Comparison of ENCODE assay signal across 8 cellular contexts in genomic region chr16:25109643-25110042, GRCh38. TPM values are rescaled to one million over a fixed set of nuclear protein-coding genes. Genes with fewer than 3 reads are reported as not detected.
DNase-seq lines count a peak whose midpoint lies in the region; ATAC-seq and TF ChIP-seq lines count a peak whose summit lies in the region.

No MANE protein-coding gene starts in this region.

- TF ChIP-seq CTCF in foreskin fibroblast (IDR thresholded peaks at IDR 0.05; ENCODE audit: low read depth, low read length) = no peak

- H3K9me3 ChIP-seq in T-helper 17 cell (ENCODE audit: control insufficient read depth, low read length, poor library complexity, severe bottlenecking) = no peaks in the 10 kb centered on the region

- peaks cover 4% of the 10 kb centered on the region for H3K36me3 Mint-ChIP-seq in activated CD4-positive, alpha-beta T cell treated with anti-CD3 and anti-CD28 coated beads for 36 hours (ENCODE audit: low read depth)
- peaks cover 4% of the 10 kb centered on the region for H3K36me3 Mint-ChIP-seq in activated CD4-positive, alpha-beta T cell treated with anti-CD3 and anti-CD28 coated beads, Interleukin-2, amount 10 ng/mL, durations not matched to agents 7 days and 5 days (ENCODE audit: low read depth)
- H3K36me3 Mint-ChIP-seq in T-helper 17 cell (ENCODE audit: low read depth) = peaks cover 3% of the 10 kb centered on the region
- H3K36me3 Mint-ChIP-seq in stimulated activated memory B cell treated with anti-CD40 and anti-IgM and Interleukin-4, amounts not matched to agents 10 μg/mL and 1 μg/mL and 100 μg/mL, for 72 hours = peaks cover 5% of the 10 kb centered on the region
- peaks cover 22% of the 10 kb centered on the region for H3K36me3 Mint-ChIP-seq in effector memory CD8-positive, alpha-beta T cell (ENCODE audit: insufficient read depth)

- H3K27ac Mint-ChIP-seq in activated CD4-positive, alpha-beta T cell treated with anti-CD3 and anti-CD28 coated beads for 36 hours = no peak overlapping the region
- no peak overlapping the region for H3K27ac Mint-ChIP-seq in activated CD4-positive, alpha-beta T cell treated with anti-CD3 and anti-CD28 coated beads, Interleukin-2, amount 10 ng/mL, durations not matched to agents 7 days and 5 days
- peak overlapping the region; percentile 88 for H3K27ac Mint-ChIP-seq in T-helper 17 cell
- peak overlapping the region; percentile 83 for H3K27ac Mint-ChIP-seq in stimulated activated memory B cell treated with anti-CD40 and anti-IgM and Interleukin-4, amounts not matched to agents 10 μg/mL and 1 μg/mL and 100 μg/mL, for 72 hours
- peak overlapping the region in 1 of 2 donors; percentile 79 for H3K27ac Mint-ChIP-seq in effector memory CD8-positive, alpha-beta T cell

- H3K4me3 ChIP-seq in foreskin fibroblast (ENCODE audit: low read depth in 1 of 2, low read length in 2 of 2) = no peak overlapping the region

- no peaks in the 10 kb centered on the region for H3K9me3 Mint-ChIP-seq in activated CD4-positive, alpha-beta T cell treated with anti-CD3 and anti-CD28 coated beads for 36 hours (ENCODE audit: low read depth)
- H3K9me3 Mint-ChIP-seq in activated CD4-positive, alpha-beta T cell treated with anti-CD3 and anti-CD28 coated beads, Interleukin-2, amount 10 ng/mL, durations not matched to agents 7 days and 5 days = no peaks in the 10 kb centered on the region
- no peaks in the 10 kb centered on the region for H3K9me3 Mint-ChIP-seq in stimulated activated memory B cell treated with anti-CD40 and anti-IgM and Interleukin-4, amounts not matched to agents 10 μg/mL and 1 μg/mL and 100 μg/mL, for 72 hours
- H3K9me3 Mint-ChIP-seq in effector memory CD8-positive, alpha-beta T cell = no peaks in the 10 kb centered on the region

- H3K4me3 Mint-ChIP-seq in activated CD4-positive, alpha-beta T cell treated with anti-CD3 and anti-CD28 coated beads for 36 hours = peak overlapping the region; percentile 87
- H3K4me3 Mint-ChIP-seq in activated CD4-positive, alpha-beta T cell treated with anti-CD3 and anti-CD28 coated beads, Interleukin-2, amount 10 ng/mL, durations not matched to agents 7 days and 5 days = no peak overlapping the region
- no peak overlapping the region for H3K4me3 Mint-ChIP-seq in T-helper 17 cell
- H3K4me3 Mint-ChIP-seq in stimulated activated memory B cell treated with anti-CD40 and anti-IgM and Interleukin-4, amounts not matched to agents 10 μg/mL and 1 μg/mL and 100 μg/mL, for 72 hours = no peak overlapping the region
- H3K4me3 Mint-ChIP-seq in effector memory CD8-positive, alpha-beta T cell = no peak overlapping the region

- no peak for DNase-seq in activated CD4-positive, alpha-beta T cell treated with anti-CD3 and anti-CD28 coated beads for 36 hours
- DNase-seq in activated CD4-positive, alpha-beta T cell treated with anti-CD3 and anti-CD28 coated beads, Interleukin-2, amount 10 ng/mL, durations not matched to agents 7 days and 5 days = no peak
- DNase-seq in T-helper 17 cell (no peak), foreskin fibroblast (peak; percentile 96 to 98), SKM-1 treated with dmso at 0.1 percent for 144 hours (lab: John Stamatoyannopoulos, UW; ENCODE audit: unreplicated experiment) (no peak), NCI-H2171 (lab: John Stamatoyannopoulos, UW) (no peak)
- DNase-seq in effector memory CD8-positive, alpha-beta T cell = no peak

- intact Hi-C loops in activated CD4-positive, alpha-beta T cell treated with anti-CD3 and anti-CD28 coated beads for 36 hours (cut with DNase I, micrococcal nuclease) = loop anchor here (2.0 to 5.0 kb wide), 3 partner anchors 43 to 572 kb away; partner anchors contain the start of genes RBBP6 (in 1 of the 2) and TNRC6A (in 1 of the 2)

- peaks cover 42% of the 10 kb centered on the region for H3K4me1 Mint-ChIP-seq in activated CD4-positive, alpha-beta T cell treated with anti-CD3 and anti-CD28 coated beads for 36 hours
- peaks cover 52% of the 10 kb centered on the region for H3K4me1 Mint-ChIP-seq in activated CD4-positive, alpha-beta T cell treated with anti-CD3 and anti-CD28 coated beads, Interleukin-2, amount 10 ng/mL, durations not matched to agents 7 days and 5 days
- peaks cover 40% of the 10 kb centered on the region for H3K4me1 Mint-ChIP-seq in T-helper 17 cell
- H3K4me1 Mint-ChIP-seq in stimulated activated memory B cell treated with anti-CD40 and anti-IgM and Interleukin-4, amounts not matched to agents 10 μg/mL and 1 μg/mL and 100 μg/mL, for 72 hours = peaks cover 54% of the 10 kb centered on the region
- peaks cover 39 to 55% of the 10 kb centered on the region in 2 donors for H3K4me1 Mint-ChIP-seq in effector memory CD8-positive, alpha-beta T cell (ENCODE audit: low read depth in 2 of 2)

- CTCF ChIA-PET in activated CD4-positive, alpha-beta T cell treated with anti-CD3 and anti-CD28 coated beads for 36 hours (lab: Charles Lee) = interaction anchor here (0.6 to 2.6 kb wide), 11 partner anchors 9 to 573 kb away, joined by 3 to 9 read pairs (median 3); no protein-coding TSS in a partner anchor
- CTCF ChIA-PET in activated CD4-positive, alpha-beta T cell treated with anti-CD3 and anti-CD28 coated beads, Interleukin-2, amount 10 ng/mL, durations not matched to agents 7 days and 5 days (lab: Charles Lee) = interaction anchor here (0.9 to 1.5 kb wide), 3 partner anchors 10 to 173 kb away, joined by 3 read pairs; no protein-coding TSS in a partner anchor

- no peak for ATAC-seq in activated CD4-positive, alpha-beta T cell treated with anti-CD3 and anti-CD28 coated beads for 36 hours
- ATAC-seq in T-helper 17 cell = no peak
- no peak for ATAC-seq in stimulated activated memory B cell treated with anti-CD40 and anti-IgM and Interleukin-4, amounts not matched to agents 10 μg/mL and 1 μg/mL and 100 μg/mL, for 72 hours
- no peak for ATAC-seq in effector memory CD8-positive, alpha-beta T cell (replicated peaks)

- no peaks in the 10 kb centered on the region for H3K27me3 Mint-ChIP-seq in activated CD4-positive, alpha-beta T cell treated with anti-CD3 and anti-CD28 coated beads for 36 hours
- no peaks in the 10 kb centered on the region for H3K27me3 Mint-ChIP-seq in activated CD4-positive, alpha-beta T cell treated with anti-CD3 and anti-CD28 coated beads, Interleukin-2, amount 10 ng/mL, durations not matched to agents 7 days and 5 days
- H3K27me3 Mint-ChIP-seq in T-helper 17 cell = no peaks in the 10 kb centered on the region
- H3K27me3 Mint-ChIP-seq in stimulated activated memory B cell treated with anti-CD40 and anti-IgM and Interleukin-4, amounts not matched to agents 10 μg/mL and 1 μg/mL and 100 μg/mL, for 72 hours = no peaks in the 10 kb centered on the region
- no peaks in the 10 kb centered on the region for H3K27me3 Mint-ChIP-seq in effector memory CD8-positive, alpha-beta T cell

- POLR2A ChIA-PET in activated CD4-positive, alpha-beta T cell treated with anti-CD3 and anti-CD28 coated beads for 36 hours (lab: Charles Lee) = no interaction called here
- POLR2A ChIA-PET in activated CD4-positive, alpha-beta T cell treated with anti-CD3 and anti-CD28 coated beads, Interleukin-2, amount 10 ng/mL, durations not matched to agents 7 days and 5 days (lab: Charles Lee) = no interaction called here

RNA-seq across cellular contexts. Expression of gene LCMT1, which starts 1.9 kb away (rescaled TPM):
- 10 to 100 TPM; 33.3 to 36.2 TPM for total RNA-seq in activated CD4-positive, alpha-beta T cell treated with anti-CD3 and anti-CD28 coated beads for 36 hours
- total RNA-seq in activated CD4-positive, alpha-beta T cell treated with anti-CD3 and anti-CD28 coated beads, Interleukin-2, amount 10 ng/mL, durations not matched to agents 7 days and 5 days = 10 to 100 TPM; 38.1 to 40.0 TPM
- 10 to 100 TPM; 34.4 to 43.4 TPM for total RNA-seq in T-helper 17 cell

Comparison
In these comparisons a context has a peak if more than half of its experiments do, and no peak if none do; other contexts are left out.
1. DNase-seq: peak in foreskin fibroblast (2 of 2); none in activated CD4-positive, alpha-beta T cell treated with anti-CD3 and anti-CD28 coated beads for 36 hours (single experiment), activated CD4-positive, alpha-beta T cell treated with anti-CD3 and anti-CD28 coated beads, Interleukin-2, amount 10 ng/mL, durations not matched to agents 7 days and 5 days (single experiment), T-helper 17 cell (0 of 3), SKM-1 treated with dmso at 0.1 percent for 144 hours (single experiment), effector memory CD8-positive, alpha-beta T cell (0 of 3) and NCI-H2171 (single experiment).
2. H3K27ac Mint-ChIP-seq: peak in T-helper 17 cell (single experiment) and stimulated activated memory B cell treated with anti-CD40 and anti-IgM and Interleukin-4, amounts not matched to agents 10 μg/mL and 1 μg/mL and 100 μg/mL, for 72 hours (single experiment); none in activated CD4-positive, alpha-beta T cell treated with anti-CD3 and anti-CD28 coated beads for 36 hours (single experiment) and activated CD4-positive, alpha-beta T cell treated with anti-CD3 and anti-CD28 coated beads, Interleukin-2, amount 10 ng/mL, durations not matched to agents 7 days and 5 days (single experiment).